Comparison of ENCODE assay signal across 23 cellular contexts in the genomic region with DNA sequence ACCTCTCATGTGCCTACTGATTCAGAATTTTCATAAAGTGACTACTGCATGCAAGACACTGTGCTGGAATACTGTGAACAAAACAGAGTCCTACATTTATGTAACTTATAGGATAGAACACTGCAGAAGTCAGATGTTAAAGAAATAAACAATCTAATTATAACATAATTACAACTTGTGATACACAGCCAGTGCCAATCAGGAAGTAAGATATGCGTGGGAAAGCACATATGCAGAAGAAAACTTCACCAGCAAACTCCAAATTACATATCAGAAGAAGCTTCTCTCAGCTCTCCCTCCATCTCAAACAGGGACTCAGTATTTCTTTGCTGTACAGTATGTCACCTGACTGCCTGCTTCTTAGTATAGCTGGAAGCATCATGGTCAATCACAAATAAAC. TPM values are rescaled to one million over a fixed set of nuclear protein-coding genes. Genes with fewer than 3 reads are reported as not detected.
DNase-seq lines count a peak whose midpoint lies in the region; ATAC-seq, FAIRE-seq and TF ChIP-seq lines count a peak whose summit lies in the region.
"Had no signal": no experiment of that assay in that cellular context is flagged by ENCODE, and none has a peak within 500 bp of the region (broad histone marks: within the 10 kb centered on the region; RNA-seq: fewer than 3 reads in every experiment).

No MANE protein-coding gene starts in this region.

- TF ChIP-seq POLR2A in GM12891 (IDR thresholded peaks at IDR 0.05; ENCODE audit: low read depth, low read length), result no peak
- no peak for TF ChIP-seq POLR2A in thyroid gland (IDR thresholded peaks at IDR 0.05)

- H3K27ac ChIP-seq in colonic mucosa (peak overlapping the region; percentile 41), thyroid gland (peak overlapping the region in 2 of 3 donors; percentile 4 to 25)
- H3K27ac ChIP-seq in CD4-positive, alpha-beta memory T cell (ENCODE audit: low read depth, low read length), result no peak overlapping the region
- H3K27ac ChIP-seq: C4-2B had no signal

- H3K4me1 ChIP-seq in colonic mucosa, result peaks cover 4% of the 10 kb centered on the region
- H3K4me1 ChIP-seq in thyroid gland, result peaks cover 8 to 10% of the 10 kb centered on the region in 2 donors
- no peaks in the 10 kb centered on the region for H3K4me1 ChIP-seq in CD4-positive, alpha-beta memory T cell (ENCODE audit: insufficient read depth, low read length)

- ATAC-seq in HG03354 (IDR thresholded peaks at IDR 0.05; ENCODE audit: poor library complexity, severe bottlenecking, unreplicated experiment), result peak; percentile 12
- ATAC-seq: K562, PC-3, SK-N-SH treated with all-trans-retinoic acid at 6 μM for 48 hours, T-cell had no signal

- H3K4me3 Mint-ChIP-seq in CD4-positive, alpha-beta memory T cell, result no peak overlapping the region
- H3K4me3 Mint-ChIP-seq: H9, T-cell had no signal

- H3K27ac Mint-ChIP-seq in CD4-positive, alpha-beta memory T cell, result no peak overlapping the region
- H3K27ac Mint-ChIP-seq: T-cell had no signal

- peak; percentile 72 for FAIRE-seq in GM12891 (lab: Jason Lieb, UNC)
- FAIRE-seq in frontal cortex (lab: Jason Lieb, UNC), result no peak
- FAIRE-seq: K562 had no signal

- H3K4me1 Mint-ChIP-seq in CD4-positive, alpha-beta memory T cell, result no peaks in the 10 kb centered on the region

- H3K36me3 ChIP-seq in colonic mucosa, result no peaks in the 10 kb centered on the region
- H3K36me3 ChIP-seq in thyroid gland, result no peaks in the 10 kb centered on the region
- no peaks in the 10 kb centered on the region for H3K36me3 ChIP-seq in CD4-positive, alpha-beta memory T cell (ENCODE audit: insufficient read depth, low read length)

- TF ChIP-seq CTCF in colonic mucosa (IDR thresholded peaks at IDR 0.05) (no peak), thyroid gland (IDR thresholded peaks at IDR 0.05) (no peak)

- H3K27me3 ChIP-seq in colonic mucosa (no peaks in the 10 kb centered on the region), thyroid gland (no peaks in the 10 kb centered on the region)
- no peaks in the 10 kb centered on the region for H3K27me3 ChIP-seq in CD4-positive, alpha-beta memory T cell (ENCODE audit: insufficient read depth, low read length)

- H3K27me3 Mint-ChIP-seq in CD4-positive, alpha-beta memory T cell, result peaks cover 4 to 7% of the 10 kb centered on the region in 2 donors

- CTCF ChIA-PET in CD4-positive, alpha-beta memory T cell (lab: Charles Lee; ENCODE audit: partially characterized antibody), result no interaction called here

- intact Hi-C loops in colonic mucosa (cut with DNase I) (no loop called here), thyroid gland (cut with DNase I) (no loop called here)
- intact Hi-C loops in CD4-positive, alpha-beta memory T cell (cut with micrococcal nuclease), result no loop called here

- 52 to 68% methylated on average over 1 of the region's 1 CpG for WGBS in thyroid gland, 2 donors

- H3K4me3 ChIP-seq in colonic mucosa (no peak overlapping the region), thyroid gland (replicated peaks in 1 of 3) (no peak overlapping the region)
- H3K4me3 ChIP-seq in CD4-positive, alpha-beta memory T cell (ENCODE audit: low read length in 2 of 2), result no peak overlapping the region
- H3K4me3 ChIP-seq: K562 had no signal

- H3K9me3 ChIP-seq in colonic mucosa (no peaks in the 10 kb centered on the region), thyroid gland (no peaks in the 10 kb centered on the region)
- no peaks in the 10 kb centered on the region for H3K9me3 ChIP-seq in CD4-positive, alpha-beta memory T cell (ENCODE audit: control insufficient read depth in 1 of 2, low read length in 2 of 2)

- H3K9me3 Mint-ChIP-seq in CD4-positive, alpha-beta memory T cell, result no peaks in the 10 kb centered on the region
- H3K9me3 Mint-ChIP-seq: H9, T-cell had no signal

- H3K36me3 Mint-ChIP-seq in CD4-positive, alpha-beta memory T cell, result no peaks in the 10 kb centered on the region
- H3K36me3 Mint-ChIP-seq: T-cell had no signal

- DNase-seq in GM12891 (ENCODE audit: insufficient read length, low spot score) (no peak), colonic mucosa (no peak), thyroid gland (no peak), cortex of kidney (lab: John Stamatoyannopoulos, UW) (no peak), frontal cortex (ENCODE audit: low spot score in 2 of 2) (no peak)
- DNase-seq in CD4-positive, alpha-beta memory T cell, result no peak
- DNase-seq: COR-L47, DMS153, GDM1, H9, NCI-H1417 treated with DMSO at 0.1 percent for 48 hours, NCI-H187 treated with DMSO at 0.1 percent for 48 hours, NCI-H226, NCI-H524, NCI-H82, PC-3, RPMI8226, SIG-M5, T-cell had no signal

- peak overlapping the region in 1 of 2 donors; percentile 13 for H3K9ac ChIP-seq in colonic mucosa (ENCODE audit: low read depth in 2 of 2, low read length in 2 of 2)

- POLR2A ChIA-PET in CD4-positive, alpha-beta memory T cell (lab: Charles Lee; ENCODE audit: partially characterized antibody), result no interaction called here

TF ChIP-seq in GM12891, 5 proteins besides CTCF, POLR2A, EP300 and RAD21:
- TF ChIP-seq POLR2AphosphoS5 (IDR thresholded peaks at IDR 0.05; ENCODE audit: low read depth, low read length), result no peak
- TF ChIP-seq TAF1 (IDR thresholded peaks at IDR 0.05; ENCODE audit: low read depth, low read length), result no peak
- TF ChIP-seq PAX5 (IDR thresholded peaks at IDR 0.05; ENCODE audit: insufficient read depth, low read length, severe bottlenecking), result no peak
- TF ChIP-seq SPI1 (IDR thresholded peaks at IDR 0.05; ENCODE audit: low read depth, low read length), result no peak
- no peak for TF ChIP-seq POU2F2 (IDR thresholded peaks at IDR 0.05; ENCODE audit: low read depth, low read length)

RNA-seq across cellular contexts. Expression of a gene that starts 37.4 kb away (rescaled TPM):
- polyA plus RNA-seq in GM12891 (2012; ENCODE audit: low read depth, missing spikeins), result 74.0 TPM
- total RNA-seq in colonic mucosa (100 to 1,000 TPM; 104 to 123 TPM), thyroid gland (100 to 1,000 TPM in 1 of 4 donors, 10 to 100 TPM in 3; 47.0 to 110 (median 84.0) TPM), frontal cortex (56.7 TPM)
- total RNA-seq in CD4-positive, alpha-beta memory T cell, result 10 to 100 TPM in 1 of 2 experiments, 1 to 10 TPM in 1; 9.8 to 10.4 TPM
- polyA plus RNA-seq in CD4-positive, alpha-beta memory T cell, result 1 to 10 TPM; 9.3 to 9.5 TPM
